In genomic region chr17:73231841-73232586, GRCh38 we compare ENCODE assay signal across 8 cellular contexts. TPM values are rescaled to one million over a fixed set of nuclear protein-coding genes. Genes with fewer than 3 reads are reported as not detected.
A peak's percentile ranks its signal among the peaks of the same experiment; 100 is the strongest.
DNase-seq lines count a peak whose midpoint lies in the region; ATAC-seq, FAIRE-seq and TF ChIP-seq lines count a peak whose summit lies in the region.

No MANE protein-coding gene starts in this region.

- peak; percentile 74 for ATAC-seq in GM18873 (IDR thresholded peaks at IDR 0.05; ENCODE audit: low FRiP score, unreplicated experiment)
- ATAC-seq in HG03135 (IDR thresholded peaks at IDR 0.05; ENCODE audit: unreplicated experiment) = peak; percentile 77

- peak; percentile 28; the same call in 1 of the 2 replicates for TF ChIP-seq CTCF in AG04450 (IDR thresholded peaks at IDR 0.05; ENCODE audit: low read depth, low read length)
- TF ChIP-seq CTCF in WERI-Rb-1 (IDR thresholded peaks at IDR 0.05; ENCODE audit: low read depth, low read length) = 0 out of 2 replicates have a peak, but pooled peaks have one; percentile 19
- peak; percentile 16 for TF ChIP-seq CTCF in bronchial epithelial cell (IDR thresholded peaks at IDR 0.05; ENCODE audit: insufficient read depth, low read length, severe bottlenecking)

- FAIRE-seq in bronchial epithelial cell (lab: Jason Lieb, UNC) (no peak), small intestine (lab: Jason Lieb, UNC) (no peak)

- H3K9me3 ChIP-seq in AG04450 (ENCODE audit: control insufficient read depth, insufficient read depth, low read length) (no peaks in the 10 kb centered on the region; the same call in 1 of the 2 replicates), WERI-Rb-1 (ENCODE audit: severe bottlenecking) (no peaks in the 10 kb centered on the region), small intestine (ENCODE audit: control insufficient read depth, low read depth) (no peaks in the 10 kb centered on the region)

- H3K4me1 ChIP-seq in small intestine (ENCODE audit: control insufficient read depth in 2 of 2, insufficient read depth in 1 of 2, low read depth in 1 of 2, low read length in 1 of 2) = peaks cover 2 to 15% of the 10 kb centered on the region in 2 donors

- CTCF ChIA-PET in AG04450 (lab: Charles Lee) = interaction anchor here (0.6 to 2.8 kb wide), 13 partner anchors 9 to 974 kb away, joined by 3 to 27 read pairs (median 3); partner anchors contain the start of gene COG1

- H3K27me3 ChIP-seq in AG04450 (ENCODE audit: control insufficient read depth, insufficient read depth, low read length) (no peaks in the 10 kb centered on the region), WERI-Rb-1 (ENCODE audit: insufficient read depth, low read depth, severe bottlenecking) (no peaks in the 10 kb centered on the region), bronchial epithelial cell (ENCODE audit: control insufficient read depth, insufficient read depth, low read length) (no peaks in the 10 kb centered on the region), small intestine (ENCODE audit: control insufficient read depth in 2 of 2, insufficient read depth in 2 of 2, low read length in 2 of 2) (no peaks in the 10 kb centered on the region)

- H3K27ac ChIP-seq in AG04450 (ENCODE audit: low read depth, low read length) (peak overlapping the region; percentile 39), WERI-Rb-1 (peak overlapping the region; percentile 91), small intestine (ENCODE audit: low read depth in 1 of 2, low read length in 1 of 2) (peak overlapping the region; percentile 69 to 74)

- peak; percentile 88 for DNase-seq in AG04450 (ENCODE audit: low read depth, low spot score)
- DNase-seq in NCI-H2196 treated with DMSO at 0.1 percent for 48 hours (lab: John Stamatoyannopoulos, UW; ENCODE audit: unreplicated experiment) = peak; percentile 86
- peak; percentile 99 for DNase-seq in WERI-Rb-1
- peak; percentile 82 for DNase-seq in bronchial epithelial cell (ENCODE audit: low read depth)
- peak; percentile 99 for DNase-seq in iPS-NIHi11 (ENCODE audit: low spot score)
- DNase-seq in small intestine = peak; percentile 94

- H3K36me3 ChIP-seq in WERI-Rb-1 (peaks cover 36% of the 10 kb centered on the region), bronchial epithelial cell (ENCODE audit: control insufficient read depth, insufficient read depth, low read length) (peaks cover 3% of the 10 kb centered on the region), small intestine (ENCODE audit: control insufficient read depth in 2 of 2, insufficient read depth in 2 of 2, low read length in 2 of 2) (no peaks in the 10 kb centered on the region)

- 0 to 1% (median 1%) methylated on average over 45 to 63 of the region's 63 CpGs for WGBS in small intestine, 3 donors

- POLR2A ChIA-PET in AG04450 (lab: Yijun Ruan, JAX) = interaction anchor here (0.5 to 2.0 kb wide), 11 partner anchors 10 to 639 kb away, joined by 3 to 9 read pairs (median 4); partner anchors contain the start of gene COG1

- H3K4me3 ChIP-seq in AG04450 (ENCODE audit: low read depth, low read length) = peak overlapping the region; percentile 90
- peak overlapping the region; percentile 97 for H3K4me3 ChIP-seq in WERI-Rb-1 (ENCODE audit: low read depth, low read length)
- peak overlapping the region; percentile 90 for H3K4me3 ChIP-seq in bronchial epithelial cell (ENCODE audit: low read depth, low read length)
- peak overlapping the region; percentile 59 to 92 for H3K4me3 ChIP-seq in small intestine (ENCODE audit: low read depth in 1 of 2, low read length in 2 of 2)

RNA-seq across cellular contexts. Expression of gene CPSF4L, which starts 29.7 kb away (rescaled TPM):
- polyA plus RNA-seq in AG04450 (2011; rRNA removed) = not detected in 2 replicates
- not detected in 2 replicates for polyA minus RNA-seq in AG04450 (2011; rRNA and poly(A)+ RNA removed)
- not detected in 2 replicates for total RNA-seq in bronchial epithelial cell
- not detected for polyA plus RNA-seq in small intestine

RNA-seq across cellular contexts. Expression of gene COG1, which starts 39.2 kb away (rescaled TPM):
- polyA plus RNA-seq in AG04450 (2011; rRNA removed) (30.2 and 36.9 TPM in 2 replicates), small intestine (10 to 100 TPM in 2 of 3 donors, 1 to 10 TPM in 1; 9.2 to 20.1 (median 12.7) TPM)
- 42.8 and 59.6 TPM in 2 replicates for polyA minus RNA-seq in AG04450 (2011; rRNA and poly(A)+ RNA removed)
- total RNA-seq in bronchial epithelial cell = 7.9 and 12.9 TPM in 2 replicates

Comparison
In these comparisons a context has a peak if more than half of its experiments do, and no peak if none do; other contexts are left out.
1. Peak in every context shown above with its lines: DNase-seq, ATAC-seq, H3K4me3 ChIP-seq and H3K27ac ChIP-seq.
2. H3K27ac ChIP-seq: peak in every context shown above with its lines; median percentile 91 in WERI-Rb-1; 72 in small intestine; 39 in AG04450.